22 cellular contexts compared by ENCODE assay signal in genomic region chr7:99790407-99790806, GRCh38. TPM values are rescaled to one million over a fixed set of nuclear protein-coding genes. Genes with fewer than 3 reads are reported as not detected.
"Had no signal": no experiment of that assay in that cellular context is flagged by ENCODE, and none has a peak within 500 bp of the region (broad histone marks: within the 10 kb centered on the region; RNA-seq: fewer than 3 reads in every experiment).

No MANE protein-coding gene starts in this region.

- ATAC-seq: left lung; naive thymus-derived CD4-positive, alpha-beta T cell; sciatic nerve; stimulated activated effector memory CD8-positive, alpha-beta T cell treated with anti-CD3 and anti-CD28 coated beads, Interleukin-12 subunit alpha, Interleukin-12 subunit beta, amount 100 ng/mL, for 72 hours; WTC11 had no signal

- H3K9me3 Mint-ChIP-seq: stimulated activated effector memory CD8-positive, alpha-beta T cell treated with anti-CD3 and anti-CD28 coated beads, Interleukin-12 subunit alpha, Interleukin-12 subunit beta, amount 100 ng/mL, for 72 hours; WTC11 had no signal

- H3K36me3 Mint-ChIP-seq: activated naive CD8-positive, alpha-beta T cell treated with anti-CD3 and anti-CD28 coated beads, Interleukin-2, amount 10 ng/mL, durations not matched to agents 7 days and 5 days; brain; stimulated activated effector memory CD8-positive, alpha-beta T cell treated with anti-CD3 and anti-CD28 coated beads, Interleukin-12 subunit alpha, Interleukin-12 subunit beta, amount 100 ng/mL, for 72 hours; WTC11 had no signal

- DNase-seq: activated CD4-positive, alpha-beta T cell treated with anti-CD3 and anti-CD28 coated beads for 48 hours; activated CD8-positive, alpha-beta memory T cell treated with anti-CD3 and anti-CD28 coated beads for 24 hours; activated CD8-positive, alpha-beta memory T cell treated with anti-CD3 and anti-CD28 coated beads, Interleukin-2, amount 50 U/mL, for 48 hours; activated gamma-delta T cell treated with Interleukin-2 at 50 U/mL for 16 hours; activated naive CD8-positive, alpha-beta T cell treated with anti-CD3 and anti-CD28 coated beads, Interleukin-2, amount 10 ng/mL, durations not matched to agents 7 days and 5 days; caudate nucleus; dorsolateral prefrontal cortex; foreskin melanocyte; kidney; left lung; naive thymus-derived CD4-positive, alpha-beta T cell; ovary; stimulated activated CD4-positive, alpha-beta T cell treated with anti-CD3 and anti-CD28 coated beads, Interleukin-4, amount 100 ng/mL, for 24 hours had no signal

- H3K4me1 Mint-ChIP-seq: brain, WTC11 had no signal

- H3K27ac Mint-ChIP-seq: activated naive CD8-positive, alpha-beta T cell treated with anti-CD3 and anti-CD28 coated beads, Interleukin-2, amount 10 ng/mL, durations not matched to agents 7 days and 5 days; brain; WTC11 had no signal

- H3K4me3 Mint-ChIP-seq: activated naive CD8-positive, alpha-beta T cell treated with anti-CD3 and anti-CD28 coated beads, Interleukin-2, amount 10 ng/mL, durations not matched to agents 7 days and 5 days; brain; naive thymus-derived CD4-positive, alpha-beta T cell; stimulated activated effector memory CD8-positive, alpha-beta T cell treated with anti-CD3 and anti-CD28 coated beads, Interleukin-12 subunit alpha, Interleukin-12 subunit beta, amount 100 ng/mL, for 72 hours; WTC11 had no signal

RNA-seq across cellular contexts. Expression of gene CYP3A4, which starts 6.4 kb away (rescaled TPM):
- total RNA-seq: activated naive CD8-positive, alpha-beta T cell treated with anti-CD3 and anti-CD28 coated beads, Interleukin-2, amount 10 ng/mL, durations not matched to agents 7 days and 5 days; kidney; left lung; mononuclear cell; naive thymus-derived CD4-positive, alpha-beta T cell; pulmonary artery endothelial cell; sciatic nerve; T-helper 2 cell treated with Interferon-gamma antibody and Interleukin-4, amounts not matched to agents 100 ng/mL and 5 ng/mL, for 36 hours; ureter had no signal
- polyA plus RNA-seq: fibroblast of lung; naive thymus-derived CD4-positive, alpha-beta T cell had no signal

RNA-seq across cellular contexts. Expression of gene CYP3A43, which starts 37.4 kb away (rescaled TPM):
- total RNA-seq: activated naive CD8-positive, alpha-beta T cell treated with anti-CD3 and anti-CD28 coated beads, Interleukin-2, amount 10 ng/mL, durations not matched to agents 7 days and 5 days; fibroblast of lung; left lung; mononuclear cell; pulmonary artery endothelial cell; T-helper 2 cell treated with Interferon-gamma antibody and Interleukin-4, amounts not matched to agents 100 ng/mL and 5 ng/mL, for 36 hours; WTC11 had no signal
- polyA plus RNA-seq: fibroblast of lung; naive thymus-derived CD4-positive, alpha-beta T cell; ovary had no signal

RNA-seq across cellular contexts. Expression of gene CYP3A7, which starts 55.4 kb away (rescaled TPM):
- total RNA-seq: activated naive CD8-positive, alpha-beta T cell treated with anti-CD3 and anti-CD28 coated beads, Interleukin-2, amount 10 ng/mL, durations not matched to agents 7 days and 5 days; kidney; mononuclear cell; naive thymus-derived CD4-positive, alpha-beta T cell; pulmonary artery endothelial cell; sciatic nerve; T-helper 2 cell treated with Interferon-gamma antibody and Interleukin-4, amounts not matched to agents 100 ng/mL and 5 ng/mL, for 36 hours; WTC11 had no signal
